1 cellular context compared by ENCODE assay signal in genomic region chr14:63438065-63438757, GRCh38.
TF ChIP-seq lines count a peak whose summit lies in the region.

No MANE protein-coding gene starts in this region.

TF ChIP-seq in GM23338, 12 proteins besides CTCF, POLR2A, EP300 and RAD21 (continued from another document):
- TF ChIP-seq ZNF462 (CRISPR knock-in tag; IDR thresholded peaks at IDR 0.05) (no peak), ZNF114 (CRISPR knock-in tag; IDR thresholded peaks at IDR 0.05) (no peak), ETS1 (IDR thresholded peaks at IDR 0.05) (no peak), EZH2 (IDR thresholded peaks at IDR 0.05; ENCODE audit: low read depth, unreplicated experiment) (no peak), CREB1 (CRISPR knock-in tag; IDR thresholded peaks at IDR 0.05; ENCODE audit: low read depth) (no peak), EZH2phosphoT487 (IDR thresholded peaks at IDR 0.05; ENCODE audit: unreplicated experiment) (no peak), NANOG (IDR thresholded peaks at IDR 0.05; ENCODE audit: borderline replicate concordance) (no peak), REST (IDR thresholded peaks at IDR 0.05; ENCODE audit: unreplicated experiment) (no peak)
TF ChIP-seq in GM23338: peak in this region for 0.
